ENCODE assay signal across 8 cellular contexts in genomic region chr17:75240394-75241142, GRCh38. TPM values are rescaled to one million over a fixed set of nuclear protein-coding genes. Genes with fewer than 3 reads are reported as not detected.
DNase-seq lines count a peak whose midpoint lies in the region; ATAC-seq and TF ChIP-seq lines count a peak whose summit lies in the region.

No MANE protein-coding gene starts in this region.

- H3K4me3 Mint-ChIP-seq in CD4-positive, CD25-positive, alpha-beta regulatory T cell = no peak overlapping the region
- no peak overlapping the region for H3K4me3 Mint-ChIP-seq in stimulated activated naive CD8-positive, alpha-beta T cell treated with anti-CD3 and anti-CD28 coated beads, Interleukin-15, amount 100 ng/mL, for 72 hours

- H3K27me3 Mint-ChIP-seq in CD4-positive, CD25-positive, alpha-beta regulatory T cell = no peaks in the 10 kb centered on the region
- H3K27me3 Mint-ChIP-seq in stimulated activated naive CD8-positive, alpha-beta T cell treated with anti-CD3 and anti-CD28 coated beads, Interleukin-15, amount 100 ng/mL, for 72 hours = no peaks in the 10 kb centered on the region

- no peaks in the 10 kb centered on the region for H3K27me3 ChIP-seq in CD4-positive, CD25-positive, alpha-beta regulatory T cell (ENCODE audit: control insufficient read depth, insufficient read depth, low read length)
- H3K27me3 ChIP-seq in adipocyte (replicated peaks; ENCODE audit: control insufficient read depth, insufficient read depth, low read length) = no peaks in the 10 kb centered on the region
- no peaks in the 10 kb centered on the region for H3K27me3 ChIP-seq in kidney epithelial cell (ENCODE audit: control insufficient read depth, insufficient read depth, low read length)
- H3K27me3 ChIP-seq in tibial artery = no peaks in the 10 kb centered on the region

- peak overlapping the region; percentile 61 for H3K9ac ChIP-seq in adipocyte (ENCODE audit: low read length)

- H3K9me3 Mint-ChIP-seq in CD4-positive, CD25-positive, alpha-beta regulatory T cell = no peaks in the 10 kb centered on the region
- no peaks in the 10 kb centered on the region for H3K9me3 Mint-ChIP-seq in stimulated activated naive CD8-positive, alpha-beta T cell treated with anti-CD3 and anti-CD28 coated beads, Interleukin-15, amount 100 ng/mL, for 72 hours

- peak in 1 of 2 donors; percentile 20 for ATAC-seq in CD4-positive, CD25-positive, alpha-beta regulatory T cell (ENCODE audit: low read depth in 2 of 2)
- ATAC-seq in stimulated activated naive CD8-positive, alpha-beta T cell treated with anti-CD3 and anti-CD28 coated beads, Interleukin-15, amount 100 ng/mL, for 72 hours = peak; percentile 64
- ATAC-seq in HG03439 (IDR thresholded peaks at IDR 0.05; ENCODE audit: unreplicated experiment) = no peak

- H3K36me3 Mint-ChIP-seq in CD4-positive, CD25-positive, alpha-beta regulatory T cell = peaks cover 30% of the 10 kb centered on the region

- peak in 2 of 3 donors; percentile 17 to 57 for DNase-seq in CD4-positive, CD25-positive, alpha-beta regulatory T cell
- peak; percentile 42 for DNase-seq in HK-2 (ENCODE audit: unreplicated experiment)
- DNase-seq in RKO (ENCODE audit: low spot score) = peak; percentile 51
- peak; percentile 54 for DNase-seq in adipocyte (ENCODE audit: low read depth)
- no peak for DNase-seq in kidney epithelial cell (ENCODE audit: low read depth)
- peak; percentile 47 to 54 for DNase-seq in stimulated activated naive CD8-positive, alpha-beta T cell treated with anti-CD3 and anti-CD28 coated beads, Interleukin-15, amount 100 ng/mL, for 72 hours
- DNase-seq in tibial artery = no peak

- peak overlapping the region in 1 of 3 donors; percentile 67 for H3K27ac Mint-ChIP-seq in CD4-positive, CD25-positive, alpha-beta regulatory T cell
- peak overlapping the region in 1 of 2 donors; percentile 86 for H3K27ac Mint-ChIP-seq in stimulated activated naive CD8-positive, alpha-beta T cell treated with anti-CD3 and anti-CD28 coated beads, Interleukin-15, amount 100 ng/mL, for 72 hours

- no peaks in the 10 kb centered on the region for H3K9me3 ChIP-seq in CD4-positive, CD25-positive, alpha-beta regulatory T cell (ENCODE audit: control insufficient read depth in 2 of 2, low read length in 2 of 2)
- H3K9me3 ChIP-seq in adipocyte (ENCODE audit: control insufficient read depth, low read length) = no peaks in the 10 kb centered on the region
- no peaks in the 10 kb centered on the region for H3K9me3 ChIP-seq in tibial artery

- H3K4me1 ChIP-seq in CD4-positive, CD25-positive, alpha-beta regulatory T cell (ENCODE audit: control insufficient read depth, insufficient read depth, low read length, poor library complexity, severe bottlenecking) = peaks cover 7% of the 10 kb centered on the region
- peaks cover 40% of the 10 kb centered on the region for H3K4me1 ChIP-seq in adipocyte (ENCODE audit: control insufficient read depth, insufficient read depth, low read length)
- no peaks in the 10 kb centered on the region for H3K4me1 ChIP-seq in tibial artery

- no peak overlapping the region for H3K4me3 ChIP-seq in CD4-positive, CD25-positive, alpha-beta regulatory T cell (ENCODE audit: low read depth, low read length)
- H3K4me3 ChIP-seq in adipocyte (ENCODE audit: low read length) = peak overlapping the region; percentile 0
- no peak overlapping the region for H3K4me3 ChIP-seq in kidney epithelial cell (ENCODE audit: low read depth, low read length)
- no peak overlapping the region for H3K4me3 ChIP-seq in tibial artery

- intact Hi-C loops in tibial artery (cut with DNase I; ENCODE audit: low total_unique reads) = no loop called here

- TF ChIP-seq CTCF in kidney epithelial cell (IDR thresholded peaks at IDR 0.05; ENCODE audit: insufficient read depth, low read length, poor library complexity, severe bottlenecking) = peak; percentile 99
- no peak for TF ChIP-seq CTCF in tibial artery (IDR thresholded peaks at IDR 0.05)

- peaks cover 85% of the 10 kb centered on the region for H3K36me3 ChIP-seq in CD4-positive, CD25-positive, alpha-beta regulatory T cell (ENCODE audit: control insufficient read depth, insufficient read depth, low read length)
- H3K36me3 ChIP-seq in adipocyte (ENCODE audit: control insufficient read depth, insufficient read depth, low read length, severe bottlenecking) (peaks cover 87% of the 10 kb centered on the region), kidney epithelial cell (ENCODE audit: control insufficient read depth, insufficient read depth, low read length) (peaks cover 3% of the 10 kb centered on the region), tibial artery (peaks cover 86 to 100% (median 96%) of the 10 kb centered on the region in 3 donors)

- no peak overlapping the region for H3K27ac ChIP-seq in CD4-positive, CD25-positive, alpha-beta regulatory T cell (ENCODE audit: insufficient read depth, low read length, poor library complexity, severe bottlenecking)
- H3K27ac ChIP-seq in tibial artery = no peak overlapping the region

- H3K4me1 Mint-ChIP-seq in CD4-positive, CD25-positive, alpha-beta regulatory T cell = peaks cover 0 to 25% (median 7%) of the 10 kb centered on the region in 4 donors
- peaks cover 67% of the 10 kb centered on the region for H3K4me1 Mint-ChIP-seq in stimulated activated naive CD8-positive, alpha-beta T cell treated with anti-CD3 and anti-CD28 coated beads, Interleukin-15, amount 100 ng/mL, for 72 hours

RNA-seq across cellular contexts. Expression of gene GGA3, which starts 20.8 kb away (rescaled TPM):
- 92.6 TPM for total RNA-seq in CD4-positive, CD25-positive, alpha-beta regulatory T cell
- 10 to 100 TPM in 3 of 4 donors, 1 to 10 TPM in 1; 8.0 to 17.2 (median 10.9) TPM for polyA plus RNA-seq in CD4-positive, CD25-positive, alpha-beta regulatory T cell
- total RNA-seq in kidney epithelial cell = 24.8 and 34.8 TPM in 2 replicates

RNA-seq across cellular contexts. Expression of gene MRPS7, which starts 21.1 kb away (rescaled TPM):
- total RNA-seq in CD4-positive, CD25-positive, alpha-beta regulatory T cell = 32.3 TPM
- polyA plus RNA-seq in CD4-positive, CD25-positive, alpha-beta regulatory T cell = 100 to 1,000 TPM; 119 to 141 (median 120) TPM
- total RNA-seq in kidney epithelial cell = 57.8 and 69.4 TPM in 2 replicates

RNA-seq across cellular contexts. Expression of gene MIF4GD, which starts 30.5 kb away (rescaled TPM):
- 35.7 TPM for total RNA-seq in CD4-positive, CD25-positive, alpha-beta regulatory T cell
- polyA plus RNA-seq in CD4-positive, CD25-positive, alpha-beta regulatory T cell = 100 to 1,000 TPM in 1 of 4 donors, 10 to 100 TPM in 3; 78.3 to 102 (median 89.4) TPM
- total RNA-seq in kidney epithelial cell = 26.7 and 36.1 TPM in 2 replicates

RNA-seq across cellular contexts. Expression of gene NUP85, which starts 35.1 kb away (rescaled TPM):
- 79.5 TPM for total RNA-seq in CD4-positive, CD25-positive, alpha-beta regulatory T cell
- 10 to 100 TPM; 31.1 to 60.7 (median 44.3) TPM for polyA plus RNA-seq in CD4-positive, CD25-positive, alpha-beta regulatory T cell
- total RNA-seq in kidney epithelial cell = 33.1 and 37.2 TPM in 2 replicates

RNA-seq across cellular contexts. Expression of gene SLC25A19, which starts 48.7 kb away (rescaled TPM):
- total RNA-seq in CD4-positive, CD25-positive, alpha-beta regulatory T cell = 24.9 TPM
- polyA plus RNA-seq in CD4-positive, CD25-positive, alpha-beta regulatory T cell = 10 to 100 TPM; 15.1 to 21.9 (median 19.0) TPM
- 6.0 and 7.1 TPM in 2 replicates for total RNA-seq in kidney epithelial cell

Comparison
In these comparisons a context has a peak if more than half of its experiments do, and no peak if none do; other contexts are left out.
1. DNase-seq: peak in CD4-positive, CD25-positive, alpha-beta regulatory T cell (2 of 3), HK-2 (single experiment), RKO (single experiment), adipocyte (single experiment) and stimulated activated naive CD8-positive, alpha-beta T cell treated with anti-CD3 and anti-CD28 coated beads, Interleukin-15, amount 100 ng/mL, for 72 hours (2 of 2); none in kidney epithelial cell (single experiment) and tibial artery (0 of 2).